In the genomic region with DNA sequence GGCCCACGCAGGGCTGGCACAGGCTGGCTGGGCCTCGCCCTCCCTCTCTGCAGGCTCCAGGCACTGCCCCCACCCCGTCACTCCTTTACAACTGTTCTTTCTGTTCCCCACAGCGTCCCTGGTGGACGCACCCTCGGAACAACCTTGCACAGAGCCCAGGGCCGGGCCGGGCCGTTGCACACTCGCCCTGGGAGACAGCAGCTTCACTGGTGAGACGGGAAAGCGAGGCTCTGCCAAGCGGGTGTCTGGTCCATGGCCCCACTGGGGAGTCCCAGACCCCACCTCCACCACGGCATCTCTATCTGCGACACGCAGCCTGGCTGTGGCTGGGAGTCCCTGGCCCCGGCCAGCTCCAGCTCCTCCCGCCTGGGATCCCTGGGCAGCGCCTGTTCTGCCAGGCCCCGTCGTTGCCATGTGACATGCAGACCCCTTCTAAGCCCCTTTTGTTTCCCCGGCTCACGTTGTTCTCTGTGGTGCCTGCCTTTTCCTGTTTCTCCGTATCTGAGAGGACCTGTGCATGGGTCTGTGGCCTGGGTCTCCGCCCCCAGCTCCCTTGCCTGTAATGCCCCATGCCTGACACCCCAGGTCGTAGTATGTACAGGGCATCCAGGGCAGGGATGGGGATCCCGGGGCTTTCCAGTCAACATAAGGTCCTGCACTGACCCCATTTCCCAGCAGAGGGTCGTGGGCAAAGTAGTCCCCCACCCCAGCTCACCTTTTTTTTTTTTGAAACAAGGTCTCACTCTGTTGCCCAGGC, we compare ENCODE assay signal across 18 cellular contexts. TPM values are rescaled to one million over a fixed set of nuclear protein-coding genes. Genes with fewer than 3 reads are reported as not detected.
DNase-seq lines count a peak whose midpoint lies in the region; ATAC-seq and TF ChIP-seq lines count a peak whose summit lies in the region.
"Had no signal": no experiment of that assay in that cellular context is flagged by ENCODE, and none has a peak within 500 bp of the region (broad histone marks: within the 10 kb centered on the region; RNA-seq: fewer than 3 reads in every experiment).

No MANE protein-coding gene starts in this region.

- H3K9me3 ChIP-seq in OCI-LY1 (ENCODE audit: low read length) (no peaks in the 10 kb centered on the region), testis (no peaks in the 10 kb centered on the region)
- H3K9me3 ChIP-seq: thyroid gland had no signal

- peak; percentile 42 for ATAC-seq in foreskin keratinocyte
- ATAC-seq: CD8-positive, alpha-beta T cell had no signal

- H2AFZ ChIP-seq in OCI-LY1 (ENCODE audit: low read length), result no peak overlapping the region

- H3K27me3 ChIP-seq in OCI-LY1 (ENCODE audit: insufficient read depth, low read length) (peaks cover 20% of the 10 kb centered on the region), foreskin keratinocyte (peaks cover 27% of the 10 kb centered on the region), testis (no peaks in the 10 kb centered on the region)
- H3K27me3 ChIP-seq: thyroid gland had no signal

- H3K4me2 ChIP-seq in OCI-LY1 (ENCODE audit: low read length), result no peak overlapping the region

- DNase-seq in NCI-H82 (lab: John Stamatoyannopoulos, UW), result peak; percentile 28
- no peak for DNase-seq in NCI-H82 treated with DMSO at 0.1 percent for 48 hours (lab: John Stamatoyannopoulos, UW; ENCODE audit: unreplicated experiment)
- DNase-seq in foreskin keratinocyte, result no peak
- DNase-seq in testis, result peak; percentile 70
- DNase-seq in T1000 (lab: John Stamatoyannopoulos, UW), result no peak
- no peak for DNase-seq in substantia nigra (lab: John Stamatoyannopoulos, UW)
- no peak for DNase-seq in activated CD8-positive, alpha-beta memory T cell treated with anti-CD3 and anti-CD28 coated beads, Interleukin-2, amount 50 U/mL, for 4 hours
- DNase-seq: activated CD4-positive, alpha-beta T cell treated with anti-CD3 and anti-CD28 coated beads, Interleukin-2, amount 10 ng/mL, durations not matched to agents 24 days and 14 days; activated gamma-delta T cell treated with Interleukin-2 at 50 U/mL for 16 hours; amygdala; hypothalamus; NCI-H1092; NCI-H2227 treated with DMSO at 0.1 percent for 48 hours; thyroid gland had no signal

- H3K27ac ChIP-seq in OCI-LY1 (ENCODE audit: low read depth, low read length, poor library complexity, severe bottlenecking), result no peak overlapping the region
- no peak overlapping the region for H3K27ac ChIP-seq in foreskin keratinocyte
- no peak overlapping the region for H3K27ac ChIP-seq in testis
- no peak overlapping the region for H3K27ac ChIP-seq in substantia nigra (ENCODE audit: low read depth, low read length, poor library complexity, severe bottlenecking)
- H3K27ac ChIP-seq: thyroid gland had no signal

- H4K20me1 ChIP-seq in OCI-LY1 (ENCODE audit: insufficient read depth, low read length), result no peaks in the 10 kb centered on the region

- H3K4me1 ChIP-seq in OCI-LY1 (ENCODE audit: insufficient read depth, low read length, severe bottlenecking) (peaks cover 11% of the 10 kb centered on the region), foreskin keratinocyte (no peaks in the 10 kb centered on the region), testis (peaks cover 10% of the 10 kb centered on the region)

- H3K4me3 ChIP-seq in OCI-LY1 (ENCODE audit: low read depth, low read length, poor library complexity, severe bottlenecking) (no peak overlapping the region), testis (no peak overlapping the region)
- H3K4me3 ChIP-seq: thyroid gland had no signal

- H3K9ac ChIP-seq in OCI-LY1 (ENCODE audit: low read length), result no peak overlapping the region

- H3K36me3 ChIP-seq in OCI-LY1 (ENCODE audit: insufficient read depth, low read length) (no peaks in the 10 kb centered on the region), testis (ENCODE audit: low read depth, missing control alignments) (no peaks in the 10 kb centered on the region)
- H3K36me3 ChIP-seq: thyroid gland had no signal

- TF ChIP-seq POLR2A in testis (IDR thresholded peaks at IDR 0.05), result no peak

- 69 to 75% methylated on average over 20 to 28 of the region's 28 CpGs for WGBS in testis, 2 donors

- H3K79me2 ChIP-seq in OCI-LY1 (ENCODE audit: insufficient read depth, low read length), result no peaks in the 10 kb centered on the region

- TF ChIP-seq CTCF in OCI-LY1 (IDR thresholded peaks at IDR 0.05; ENCODE audit: low read length) (peak; percentile 28; the same call in 1 of the 2 replicates), foreskin keratinocyte (conservative IDR thresholded peaks at IDR 0.05) (peak; percentile 36), testis (IDR thresholded peaks at IDR 0.05) (peak in 2 of 3 experiments; percentile 22 to 24)

- intact Hi-C loops in testis (cut with DNase I; ENCODE audit: low total_unique reads), result no loop called here

- no peaks in the 10 kb centered on the region for H3K9me2 ChIP-seq in OCI-LY1 (ENCODE audit: low read depth, low read length)

- H3F3A ChIP-seq in OCI-LY1 (ENCODE audit: insufficient read depth, low read length), result no peaks in the 10 kb centered on the region

RNA-seq across cellular contexts. Expression of gene QSOX2, which starts 18.6 kb away (rescaled TPM):
- total RNA-seq in foreskin keratinocyte (11.9 and 13.6 TPM in 2 replicates), testis (10 to 100 TPM; 22.1 to 23.3 TPM)
- polyA plus RNA-seq in foreskin keratinocyte (6.4 and 7.0 TPM in 2 replicates), testis (ENCODE audit: insufficient read depth, low read depth, low replicate concordance) (22.6 TPM)

RNA-seq across cellular contexts. Expression of gene CCDC187, which starts 39.7 kb away (rescaled TPM):
- total RNA-seq in foreskin keratinocyte (0.03 TPM in 1 of 2 replicates, not detected in the other), testis (10 to 100 TPM; 13.8 to 61.5 TPM)
- polyA plus RNA-seq in foreskin keratinocyte (0.01 and 0.03 TPM in 2 replicates), testis (ENCODE audit: insufficient read depth, low read depth, low replicate concordance) (33.4 TPM)
- total RNA-seq: activated CD4-positive, alpha-beta T cell treated with anti-CD3 and anti-CD28 coated beads, Interleukin-2, amount 10 ng/mL, durations not matched to agents 24 days and 14 days; Daoy; pulmonary artery endothelial cell had no signal

RNA-seq across cellular contexts. Expression of gene LHX3, which starts 59.3 kb away (rescaled TPM):
- total RNA-seq in foreskin keratinocyte, result not detected in 2 replicates
- polyA plus RNA-seq in foreskin keratinocyte, result not detected in 2 replicates
- total RNA-seq in testis, result under 1 TPM; 0.55 to 0.62 TPM
- polyA plus RNA-seq in testis (ENCODE audit: insufficient read depth, low read depth, low replicate concordance), result not detected
- total RNA-seq: activated CD4-positive, alpha-beta T cell treated with anti-CD3 and anti-CD28 coated beads, Interleukin-2, amount 10 ng/mL, durations not matched to agents 24 days and 14 days; Daoy; pulmonary artery endothelial cell; thyroid gland had no signal

Comparison
In these comparisons a context has a peak if more than half of its experiments do, and no peak if none do; other contexts are left out.
1. DNase-seq: peak in NCI-H82 (single experiment) and testis (single experiment); none in NCI-H82 treated with DMSO at 0.1 percent for 48 hours (single experiment), foreskin keratinocyte (0 of 2), T1000 (single experiment), substantia nigra (0 of 49) and activated CD8-positive, alpha-beta memory T cell treated with anti-CD3 and anti-CD28 coated beads, Interleukin-2, amount 50 U/mL, for 4 hours (single experiment).
2. RNA of gene CCDC187, which starts 39.7 kb away (total RNA-seq): 13.8 to 61.5 TPM in testis; 0.03 TPM in foreskin keratinocyte; every median in the first group is over 10 times any median in the second.
3. Peak in every context shown above with its lines, with median percentiles within 50 percentile points of each other: CTCF ChIP-seq.